Comparison of ENCODE assay signal across 8 cellular contexts in the genomic region with DNA sequence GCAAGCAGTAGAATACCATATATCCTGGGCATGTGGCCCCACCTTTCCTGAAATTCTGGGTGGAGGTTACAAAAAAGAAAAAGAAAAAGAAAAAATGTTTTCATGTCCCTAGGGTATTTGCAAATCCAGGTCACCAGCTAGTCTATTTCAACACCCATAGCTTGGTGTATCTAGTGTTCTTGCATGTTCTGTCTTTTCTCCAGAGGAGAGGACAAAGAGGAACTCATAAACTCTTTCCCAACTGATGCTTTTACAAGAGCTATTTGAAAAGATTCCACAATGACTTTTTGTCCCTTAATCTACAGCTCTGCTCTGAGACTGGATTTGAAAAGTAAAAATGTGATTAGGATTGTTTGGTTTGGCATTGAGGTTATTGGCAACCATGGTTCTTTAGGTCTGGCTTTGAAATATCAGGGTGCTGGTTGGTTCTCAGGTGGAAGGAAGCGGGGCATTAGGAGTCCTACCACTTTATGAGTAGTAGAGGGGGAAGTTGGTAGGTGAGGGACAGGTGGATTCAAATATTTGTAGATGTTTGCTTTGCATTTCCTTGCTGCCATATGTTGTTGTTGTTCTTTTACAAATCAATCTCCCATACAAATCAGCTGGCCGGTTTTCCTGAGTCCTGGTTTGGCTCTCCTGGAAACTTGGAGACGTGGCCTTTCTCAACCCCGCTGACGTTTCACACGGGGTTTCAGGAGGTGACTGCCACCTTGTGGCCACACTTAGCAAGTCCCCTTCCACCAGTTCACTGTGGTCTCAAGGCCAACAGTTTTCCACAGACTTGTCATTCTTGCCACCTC.
A peak's percentile ranks its signal among the peaks of the same experiment; 100 is the strongest.
DNase-seq lines count a peak whose midpoint lies in the region; FAIRE-seq and TF ChIP-seq lines count a peak whose summit lies in the region.

No MANE protein-coding gene starts in this region.

- TF ChIP-seq CTCF in BE2C (IDR thresholded peaks at IDR 0.05; ENCODE audit: low read depth, low read length) (peak; percentile 90), fibroblast of villous mesenchyme (IDR thresholded peaks at IDR 0.05; ENCODE audit: insufficient read depth, low read depth, low read length) (peak; percentile 81)

- peak; percentile 70 for DNase-seq in BE2C
- peak; percentile 59 for DNase-seq in GM19240 (ENCODE audit: insufficient read length, low spot score)
- DNase-seq in HT1080 (ENCODE audit: low read depth) = peak; percentile 53
- DNase-seq in RCC 7860 (ENCODE audit: low spot score) = peak; percentile 18
- DNase-seq in activated T-helper 1 cell treated with Interleukin-2 at 50 U/mL for 16 hours (ENCODE audit: low read depth) = peak; percentile 46
- peak; percentile 74 for DNase-seq in fibroblast of villous mesenchyme (ENCODE audit: low read depth)
- DNase-seq in non-pigmented ciliary epithelial cell (ENCODE audit: low read depth) = peak; percentile 17

- H3K27ac ChIP-seq in stomach smooth muscle (ENCODE audit: low read length) = peak overlapping the region; percentile 24

- H3K36me3 ChIP-seq in BE2C = no peaks in the 10 kb centered on the region
- H3K36me3 ChIP-seq in stomach smooth muscle (ENCODE audit: control insufficient read depth in 2 of 2, insufficient read depth in 2 of 2, low read length in 2 of 2) = no peaks in the 10 kb centered on the region

- no peak overlapping the region for H3K9ac ChIP-seq in stomach smooth muscle (ENCODE audit: low read length in 2 of 2)

- no peak for FAIRE-seq in RCC 7860 (lab: Jason Lieb, UNC)

- H3K4me3 ChIP-seq in BE2C (ENCODE audit: low read depth, low read length) (no peak overlapping the region), fibroblast of villous mesenchyme (ENCODE audit: low read depth, low read length) (no peak overlapping the region), stomach smooth muscle (ENCODE audit: low read length in 2 of 2) (no peak overlapping the region)

- H3K27me3 ChIP-seq in BE2C (peaks cover 3% of the 10 kb centered on the region; the same call in 1 of the 2 replicates), stomach smooth muscle (ENCODE audit: control insufficient read depth in 1 of 2, insufficient read depth in 2 of 2, low read length in 2 of 2) (no peaks in the 10 kb centered on the region)

- H3K9me3 ChIP-seq in BE2C = no peaks in the 10 kb centered on the region; the same call in 1 of the 2 replicates
- H3K9me3 ChIP-seq in stomach smooth muscle (ENCODE audit: control insufficient read depth in 2 of 2, low read length in 2 of 2) = no peaks in the 10 kb centered on the region

- H3K4me1 ChIP-seq in BE2C = peaks cover 2% of the 10 kb centered on the region; the same call in 1 of the 2 replicates
- peaks cover 2% of the 10 kb centered on the region for H3K4me1 ChIP-seq in stomach smooth muscle (ENCODE audit: control insufficient read depth, insufficient read depth, low read length)

Comparison
In these comparisons a context has a peak if more than half of its experiments do, and no peak if none do; other contexts are left out.
1. DNase-seq: peak in every context shown above with its lines; median percentile 74 in fibroblast of villous mesenchyme; 70 in BE2C; 59 in GM19240; 53 in HT1080; 46 in activated T-helper 1 cell treated with Interleukin-2 at 50 U/mL for 16 hours; 18 in RCC 7860; 17 in non-pigmented ciliary epithelial cell.